Comparison of ENCODE assay signal across 23 cellular contexts in the genomic region with DNA sequence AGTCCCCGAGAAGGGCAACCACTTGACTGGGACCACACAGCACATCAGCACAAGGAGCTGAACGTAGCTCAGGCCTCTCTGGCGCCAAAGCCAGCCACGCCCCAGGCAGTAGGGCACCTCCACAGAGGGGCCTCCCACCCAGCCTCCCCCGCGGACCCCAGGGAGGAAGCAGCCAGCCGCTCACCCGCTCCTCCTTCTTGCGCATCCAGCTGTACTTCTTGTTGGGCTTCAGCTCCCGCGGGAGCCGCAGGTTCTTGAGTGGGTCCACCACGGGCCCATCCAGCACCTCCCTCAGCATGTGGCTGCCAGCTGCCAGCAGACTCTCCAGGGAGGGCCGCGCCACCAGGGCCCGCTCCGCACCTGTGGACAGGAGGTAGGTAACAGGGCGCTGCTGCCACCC.
"Had no signal": no experiment of that assay in that cellular context is flagged by ENCODE, and none has a peak within 500 bp of the region (broad histone marks: within the 10 kb centered on the region; RNA-seq: fewer than 3 reads in every experiment).

No MANE protein-coding gene starts in this region.

- H3K9me3 ChIP-seq: breast epithelium had no signal

- DNase-seq: activated B cell treated with CpG ODN at 0.5 μM for 24 hours; activated CD4-positive, alpha-beta T cell treated with anti-CD3 and anti-CD28 coated beads for 1 hour; activated CD4-positive, alpha-beta T cell treated with anti-CD3 and anti-CD28 coated beads, Interleukin-2, amount 10 ng/mL, durations not matched to agents 24 days and 14 days; activated CD4-positive, alpha-beta T cell treated with anti-CD3 and anti-CD28 coated beads, Interleukin-2, amount 50 U/mL, for 48 hours; activated CD8-positive, alpha-beta memory T cell treated with anti-CD3 and anti-CD28 coated beads, Interleukin-2, amount 10 ng/mL, durations not matched to agents 7 days and 5 days; activated effector memory CD4-positive, alpha-beta T cell treated with Interleukin-2 at 50 U/mL for 16 hours; activated naive CD4-positive, alpha-beta T cell; activated T-cell treated with anti-CD3 and anti-CD28 coated beads, Interleukin-2, amount 50 U/mL, for 24 hours; aorta; caudate nucleus; NCI-H1092; NCI-H1417 treated with DMSO at 0.1 percent for 48 hours; NCI-H187; NCI-H2081; NCI-H510A treated with DMSO at 0.1 percent for 48 hours; NCI-H69; NK-92 treated with Interleukin-12 subunit alpha and Interleukin-12 subunit beta, amount 100 ng/mL, for 24 hours; OCI-M1; RPMI8226; SHP77 treated with DMSO at 0.1 percent for 48 hours had no signal

- H3K27me3 ChIP-seq: breast epithelium had no signal

- H3K4me3 ChIP-seq: breast epithelium had no signal

- ATAC-seq: activated CD8-positive, alpha-beta memory T cell treated with anti-CD3 and anti-CD28 coated beads, Interleukin-2, amount 10 ng/mL, durations not matched to agents 7 days and 5 days; Panc1 had no signal

- FAIRE-seq: TTC549 had no signal

- H3K27ac ChIP-seq: breast epithelium had no signal
